ENCODE assay signal across 10 cellular contexts in genomic region chr1:46130144-46130543, GRCh38. TPM values are rescaled to one million over a fixed set of nuclear protein-coding genes. Genes with fewer than 3 reads are reported as not detected.
DNase-seq lines count a peak whose midpoint lies in the region; ATAC-seq and TF ChIP-seq lines count a peak whose summit lies in the region.
"Had no signal": no experiment of that assay in that cellular context is flagged by ENCODE, and none has a peak within 500 bp of the region (broad histone marks: within the 10 kb centered on the region; RNA-seq: fewer than 3 reads in every experiment).

No MANE protein-coding gene starts in this region.

- ATAC-seq in Panc1 (no peak), HG03342 (IDR thresholded peaks at IDR 0.05; ENCODE audit: unreplicated experiment) (no peak), HG03139 (IDR thresholded peaks at IDR 0.05; ENCODE audit: unreplicated experiment) (no peak)
- no peak for ATAC-seq in naive thymus-derived CD8-positive, alpha-beta T cell
- ATAC-seq: stimulated activated naive B cell treated with anti-CD40 and anti-IgM and Interleukin-4, amounts not matched to agents 10 μg/mL and 1 μg/mL and 100 μg/mL, for 72 hours had no signal

- H3K9me3 Mint-ChIP-seq in H9: peaks cover 0 to 3% of the 10 kb centered on the region in 2 experiments; a peak in 1 of 5 replicates
- H3K9me3 Mint-ChIP-seq in naive thymus-derived CD8-positive, alpha-beta T cell: no peaks in the 10 kb centered on the region
- H3K9me3 Mint-ChIP-seq: stimulated activated naive B cell treated with anti-CD40 and anti-IgM and Interleukin-4, amounts not matched to agents 10 μg/mL and 1 μg/mL and 100 μg/mL, for 72 hours had no signal

- H3K4me3 ChIP-seq in Panc1 (ENCODE audit: low read depth in 2 of 2, low read length in 2 of 2): peak overlapping the region; percentile 96 to 99
- H3K4me3 ChIP-seq in fibroblast of the aortic adventitia (ENCODE audit: low read depth, low read length): peak overlapping the region; percentile 75
- peak overlapping the region; percentile 84 for H3K4me3 ChIP-seq in skeletal muscle cell (ENCODE audit: low read depth, low read length)

- no peaks in the 10 kb centered on the region for H4K20me1 ChIP-seq in H9 (ENCODE audit: control insufficient read depth, insufficient read depth, insufficient read length)

- H3T11ph ChIP-seq in H9 (ENCODE audit: low read length): no peak overlapping the region

- TF ChIP-seq CTCF in H9 (conservative IDR thresholded peaks at IDR 0.05): no peak
- no peak; the same call in 1 of the 2 replicates for TF ChIP-seq CTCF in Panc1 (IDR thresholded peaks at IDR 0.05)
- TF ChIP-seq CTCF in fibroblast of the aortic adventitia (IDR thresholded peaks at IDR 0.05; ENCODE audit: insufficient read depth, low read length): no peak

- H3K4me3 Mint-ChIP-seq in H9: peak overlapping the region; percentile 75 to 90
- H3K4me3 Mint-ChIP-seq in naive thymus-derived CD8-positive, alpha-beta T cell: no peak overlapping the region

- CTCF ChIA-PET in Panc1 (lab: Charles Lee): no interaction called here

- no peak for DNase-seq in H9
- no peak for DNase-seq in Panc1 (ENCODE audit: low read depth, low spot score)
- no peak for DNase-seq in fibroblast of the aortic adventitia (ENCODE audit: low read depth)
- DNase-seq in skeletal muscle cell (ENCODE audit: low read depth): no peak
- no peak for DNase-seq in NCI-H1930 (lab: John Stamatoyannopoulos, UW)
- no peak for DNase-seq in naive thymus-derived CD8-positive, alpha-beta T cell
- DNase-seq: stimulated activated naive B cell treated with anti-CD40 and anti-IgM and Interleukin-4, amounts not matched to agents 10 μg/mL and 1 μg/mL and 100 μg/mL, for 72 hours had no signal

- H2AFZ ChIP-seq in H9 (ENCODE audit: low read length): no peak overlapping the region

- peaks cover 15% of the 10 kb centered on the region for H3K23me2 ChIP-seq in H9 (ENCODE audit: insufficient read length, low read depth, low read length, poor library complexity, severe bottlenecking)

- H3K27me3 Mint-ChIP-seq in H9 (ENCODE audit: low read depth): peaks cover 11% of the 10 kb centered on the region
- peaks cover 20 to 65% (median 34%) of the 10 kb centered on the region in 5 donors for H3K27me3 Mint-ChIP-seq in naive thymus-derived CD8-positive, alpha-beta T cell

- H4K5ac ChIP-seq in H9 (ENCODE audit: insufficient read length, low read depth, low read length): no peak overlapping the region

- no peak overlapping the region for H3K9ac ChIP-seq in H9 (ENCODE audit: extremely low read depth, insufficient read length, low read length)

- H3K79me1 ChIP-seq in H9 (ENCODE audit: insufficient read depth, low read depth, low read length, poor library complexity, severe bottlenecking): no peaks in the 10 kb centered on the region

- H2BK12ac ChIP-seq in H9 (ENCODE audit: insufficient read length, low read depth, low read length): no peak overlapping the region

- H3K36me3 ChIP-seq in Panc1 (ENCODE audit: control insufficient read depth, insufficient read depth, low read length): no peaks in the 10 kb centered on the region

- no peak overlapping the region for H3K23ac ChIP-seq in H9 (ENCODE audit: insufficient read length, low read depth, low read length)

- POLR2A ChIA-PET in Panc1 (lab: Charles Lee): interaction anchor here (0.7 kb wide), 4 partner anchors 20 to 540 kb away, joined by 3 to 5 read pairs (median 3); no protein-coding TSS in a partner anchor
- POLR2A ChIA-PET in naive thymus-derived CD8-positive, alpha-beta T cell (lab: Charles Lee): no interaction called here

- H3K4ac ChIP-seq in H9 (ENCODE audit: low read depth, low read length): no peak overlapping the region

- no peak overlapping the region for H3K27ac ChIP-seq in H9 (ENCODE audit: insufficient read length, low read depth, low read length)
- H3K27ac ChIP-seq in Panc1 (ENCODE audit: low read length): peak overlapping the region; percentile 91
- H3K27ac ChIP-seq: epithelial cell of prostate had no signal

- H3K9me3 ChIP-seq in H9 (ENCODE audit: control insufficient read depth, low read depth, low read length): no peaks in the 10 kb centered on the region
- no peaks in the 10 kb centered on the region for H3K9me3 ChIP-seq in Panc1 (ENCODE audit: control insufficient read depth, insufficient read depth, low read depth, low read length)

- H4K8ac ChIP-seq in H9 (replicated peaks; ENCODE audit: insufficient read length, low read depth, low read length): no peak overlapping the region

- H2BK120ac ChIP-seq in H9 (ENCODE audit: low read depth, low read length, poor library complexity, severe bottlenecking): no peak overlapping the region

- H3K4me1 ChIP-seq in H9 (ENCODE audit: insufficient read depth, low read length): peaks cover 4% of the 10 kb centered on the region; the same call in 1 of the 2 replicates
- H3K4me1 ChIP-seq in Panc1 (ENCODE audit: control insufficient read depth, insufficient read depth, low read length): peaks cover 36% of the 10 kb centered on the region

- H2AK5ac ChIP-seq in H9 (ENCODE audit: insufficient read length, low read length): no peak overlapping the region

- H3K27ac Mint-ChIP-seq in H9: no peak overlapping the region
- no peak overlapping the region for H3K27ac Mint-ChIP-seq in naive thymus-derived CD8-positive, alpha-beta T cell
- H3K27ac Mint-ChIP-seq: stimulated activated naive B cell treated with anti-CD40 and anti-IgM and Interleukin-4, amounts not matched to agents 10 μg/mL and 1 μg/mL and 100 μg/mL, for 72 hours had no signal

- in situ Hi-C loops in Panc1 (cut with HindIII; ENCODE audit: low pct_unique_long_range_greater_than_20kb, low sequenced_read_pairs): no loop called here

- no CpG with 5 or more reads among the region's 1 CpG for WGBS in H9 (ENCODE audit: extremely low coverage, insufficient read length, low lambda C conversion rate)

- H3K4me1 Mint-ChIP-seq in H9: peaks cover 26 to 31% of the 10 kb centered on the region in 2 experiments
- peaks cover 14 to 33% (median 27%) of the 10 kb centered on the region in 4 donors for H3K4me1 Mint-ChIP-seq in naive thymus-derived CD8-positive, alpha-beta T cell

- no peaks in the 10 kb centered on the region for H3K27me3 ChIP-seq in H9 (ENCODE audit: insufficient read depth, low read length)
- H3K27me3 ChIP-seq in Panc1 (ENCODE audit: control insufficient read depth, insufficient read depth, low read length): no peaks in the 10 kb centered on the region

- intact Hi-C loops in Panc1 (cut with micrococcal nuclease; ENCODE audit: unreplicated experiment): no loop called here

- no peak overlapping the region for H3K14ac ChIP-seq in H9 (ENCODE audit: insufficient read depth, low read length)

- H3K4me2 ChIP-seq in H9 (ENCODE audit: insufficient read depth, insufficient read length, low read length): peak overlapping the region; percentile 95

- H4K91ac ChIP-seq in H9 (ENCODE audit: insufficient read length, low read depth, low read length): no peak overlapping the region

- no peak overlapping the region for H3K18ac ChIP-seq in H9 (ENCODE audit: insufficient read length, low read depth, low read length)

- no peak overlapping the region for H3K56ac ChIP-seq in H9 (ENCODE audit: insufficient read length, low read depth, low read length)

- H2BK15ac ChIP-seq in H9 (ENCODE audit: low read depth, low read length): no peak overlapping the region

- no peaks in the 10 kb centered on the region; the same call in 1 of the 2 replicates for H3K79me2 ChIP-seq in H9 (ENCODE audit: insufficient read depth, low read length)

- no TSS peak for BruUV-seq in Panc1 (replicated peaks; lab: Mats Ljungman, UMichigan)

- no peak overlapping the region for H2BK20ac ChIP-seq in H9 (ENCODE audit: low read depth, low read length, poor library complexity, severe bottlenecking)

- H3K36me3 Mint-ChIP-seq in H9 (ENCODE audit: insufficient read depth in 1 of 3, low read depth in 3 of 3): no peaks in the 10 kb centered on the region; a peak in 1 of 7 replicates
- no peaks in the 10 kb centered on the region for H3K36me3 Mint-ChIP-seq in naive thymus-derived CD8-positive, alpha-beta T cell
- H3K36me3 Mint-ChIP-seq: stimulated activated naive B cell treated with anti-CD40 and anti-IgM and Interleukin-4, amounts not matched to agents 10 μg/mL and 1 μg/mL and 100 μg/mL, for 72 hours had no signal

- no peak overlapping the region for H2BK5ac ChIP-seq in H9 (ENCODE audit: insufficient read length, low read length)

RNA-seq across cellular contexts. Expression of gene PIK3R3, which starts 2.3 kb away (rescaled TPM):
- total RNA-seq in H9 (2021) (11.4 and 12.4 TPM in 2 replicates), Panc1 (2021; ENCODE audit: unreplicated experiment) (36.3 TPM), fibroblast of the aortic adventitia (ENCODE audit: low replicate concordance) (5.0 and 6.1 TPM in 2 replicates)
- polyA plus RNA-seq in Panc1 (2012; ENCODE audit: insufficient read length): 11.3 TPM
- total RNA-seq in naive thymus-derived CD8-positive, alpha-beta T cell: under 1 TPM; 0.41 to 0.52 TPM
- 1 to 10 TPM in 1 of 3 donors, under 1 TPM in 2; 0.82 to 1.4 (median 0.98) TPM for polyA plus RNA-seq in naive thymus-derived CD8-positive, alpha-beta T cell

RNA-seq across cellular contexts. Expression of gene TSPAN1, which starts 44.7 kb away (rescaled TPM):
- not detected in 2 replicates for total RNA-seq in H9 (2021)
- total RNA-seq in Panc1 (2021; ENCODE audit: unreplicated experiment): 26.1 TPM
- polyA plus RNA-seq in Panc1 (2012; ENCODE audit: insufficient read length): 15.5 TPM
- total RNA-seq in fibroblast of the aortic adventitia (ENCODE audit: low replicate concordance): 0.81 TPM in 1 of 2 replicates, not detected in the other
- not detected for total RNA-seq in naive thymus-derived CD8-positive, alpha-beta T cell
- not detected for polyA plus RNA-seq in naive thymus-derived CD8-positive, alpha-beta T cell

RNA-seq across cellular contexts. Expression of gene P3R3URF, which starts 46.1 kb away (rescaled TPM):
- not detected in 2 replicates for total RNA-seq in H9 (2021)
- total RNA-seq in Panc1 (2021; ENCODE audit: unreplicated experiment): not detected
- polyA plus RNA-seq in Panc1 (2012; ENCODE audit: insufficient read length): not detected
- not detected in 2 replicates for total RNA-seq in fibroblast of the aortic adventitia (ENCODE audit: low replicate concordance)
- not detected for total RNA-seq in naive thymus-derived CD8-positive, alpha-beta T cell
- not detected for polyA plus RNA-seq in naive thymus-derived CD8-positive, alpha-beta T cell

Comparison
In these comparisons a context has a peak if more than half of its experiments do, and no peak if none do; other contexts are left out.
1. H3K4me3 Mint-ChIP-seq: peak in H9 (2 of 2); none in naive thymus-derived CD8-positive, alpha-beta T cell (0 of 10).
2. RNA of gene TSPAN1, which starts 44.7 kb away (total RNA-seq): 26.1 TPM in Panc1 (single experiment); 0.81 TPM in fibroblast of the aortic adventitia, not detected in H9 and not detected in naive thymus-derived CD8-positive, alpha-beta T cell; every median in the first group is over 10 times any median in the second.
3. Peak in every context shown above with its lines, with median percentiles within 50 percentile points of each other: H3K4me3 ChIP-seq.